Comparison of ENCODE assay signal across 21 cellular contexts in the genomic region with DNA sequence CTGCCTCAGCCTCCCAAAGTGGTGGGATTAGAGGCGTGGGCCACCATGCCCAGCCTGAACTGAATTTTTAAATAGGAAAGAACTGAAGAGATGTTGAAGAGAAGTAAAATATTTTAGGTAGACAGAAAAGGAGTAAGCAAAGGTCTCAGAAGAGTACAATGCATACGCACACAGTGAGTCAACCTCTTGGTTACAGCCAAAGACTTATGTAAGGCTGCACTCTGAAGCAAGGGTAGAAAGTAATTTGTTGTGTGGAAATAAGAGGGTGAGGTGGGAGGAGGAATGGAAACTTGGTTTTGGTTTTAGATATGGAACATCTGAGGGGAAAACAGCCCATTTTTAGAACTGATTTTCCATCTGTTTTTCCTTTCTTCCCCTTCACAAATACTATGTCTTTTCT. TPM values are rescaled to one million over a fixed set of nuclear protein-coding genes. Genes with fewer than 3 reads are reported as not detected.
"Had no signal": no experiment of that assay in that cellular context is flagged by ENCODE, and none has a peak within 500 bp of the region (broad histone marks: within the 10 kb centered on the region; RNA-seq: fewer than 3 reads in every experiment).

No MANE protein-coding gene starts in this region.

- ATAC-seq: gastroesophageal sphincter, heart left ventricle had no signal

- H3K27ac Mint-ChIP-seq: activated CD4-positive, alpha-beta T cell treated with anti-CD3 and anti-CD28 coated beads, Interleukin-2, amount 10 ng/mL, durations not matched to agents 7 days and 5 days; activated naive CD8-positive, alpha-beta T cell; brain had no signal

- DNase-seq: activated CD4-positive, alpha-beta T cell treated with anti-CD3 and anti-CD28 coated beads, Interleukin-2, amount 10 ng/mL, durations not matched to agents 7 days and 5 days; activated CD4-positive, CD25-positive, alpha-beta regulatory T cell; activated effector memory CD4-positive, alpha-beta T cell treated with Interleukin-2 at 50 U/mL for 16 hours; activated T-cell treated with anti-CD3 and anti-CD28 coated beads, Interleukin-2, amount 50 U/mL, for 1 hour; central memory CD4-positive, alpha-beta T cell; dorsolateral prefrontal cortex; heart left ventricle; kidney glomerular epithelial cell; left ventricle myocardium inferior; mammary epithelial cell; occipital lobe; posterior cingulate gyrus; stimulated activated naive CD4-positive, alpha-beta T cell had no signal

- H3K9me3 Mint-ChIP-seq: activated CD4-positive, alpha-beta T cell treated with anti-CD3 and anti-CD28 coated beads, Interleukin-2, amount 10 ng/mL, durations not matched to agents 7 days and 5 days had no signal

- H3K4me3 Mint-ChIP-seq: activated CD4-positive, alpha-beta T cell treated with anti-CD3 and anti-CD28 coated beads, Interleukin-2, amount 10 ng/mL, durations not matched to agents 7 days and 5 days; activated naive CD8-positive, alpha-beta T cell; brain had no signal

- H3K4me3 ChIP-seq: dorsolateral prefrontal cortex, gastroesophageal sphincter, heart left ventricle, left ventricle myocardium inferior, SK-N-MC, tibial nerve had no signal

- H3K27me3 Mint-ChIP-seq: activated CD4-positive, alpha-beta T cell treated with anti-CD3 and anti-CD28 coated beads, Interleukin-2, amount 10 ng/mL, durations not matched to agents 7 days and 5 days; activated naive CD8-positive, alpha-beta T cell; brain had no signal

- FAIRE-seq: colon, urothelium cell line had no signal

- H3K4me1 Mint-ChIP-seq: brain had no signal

RNA-seq across cellular contexts. Expression of a gene that starts 49.2 kb away (rescaled TPM):
- total RNA-seq: activated CD4-positive, alpha-beta T cell treated with anti-CD3 and anti-CD28 coated beads, Interleukin-2, amount 10 ng/mL, durations not matched to agents 7 days and 5 days; epithelial cell of proximal tubule; left ventricle myocardium inferior had no signal
- polyA plus RNA-seq: heart left ventricle, mammary epithelial cell had no signal
